Comparison of ENCODE assay signal across 11 cellular contexts in genomic region chr16:56401482-56401881, GRCh38. TPM values are rescaled to one million over a fixed set of nuclear protein-coding genes. Genes with fewer than 3 reads are reported as not detected.
A peak's percentile ranks its signal among the peaks of the same experiment; 100 is the strongest.
DNase-seq lines count a peak whose midpoint lies in the region; ATAC-seq and TF ChIP-seq lines count a peak whose summit lies in the region.
"Had no signal": no experiment of that assay in that cellular context is flagged by ENCODE, and none has a peak within 500 bp of the region (broad histone marks: within the 10 kb centered on the region; RNA-seq: fewer than 3 reads in every experiment).

No MANE protein-coding gene starts in this region.

- DNase-seq in activated naive CD8-positive, alpha-beta T cell treated with anti-CD3 and anti-CD28 coated beads, Interleukin-2, amount 50 U/mL, for 24 hours: no peak
- no peak for DNase-seq in activated naive CD8-positive, alpha-beta T cell treated with anti-CD3 and anti-CD28 coated beads for 36 hours
- DNase-seq in NCI-H2171 treated with DMSO at 0.1 percent for 48 hours (lab: John Stamatoyannopoulos, UW): peak; percentile 91
- peak; percentile 9 to 18 for DNase-seq in erythroblast (lab: John Stamatoyannopoulos, UW)
- DNase-seq in upper lobe of left lung: no peak
- no peak for DNase-seq in T1000 (lab: John Stamatoyannopoulos, UW)
- no peak for DNase-seq in body of pancreas
- DNase-seq in cerebellum (ENCODE audit: low spot score): no peak
- DNase-seq: activated CD4-positive, alpha-beta T cell treated with anti-CD3 and anti-CD28 coated beads, Interleukin-2, amount 50 U/mL, for 1 hour; DMS153; occipital lobe had no signal

- no peak for TF ChIP-seq EP300 in upper lobe of left lung (IDR thresholded peaks at IDR 0.05)

- H3K36me3 ChIP-seq in upper lobe of left lung (peaks cover 5 to 62% (median 39%) of the 10 kb centered on the region in 4 donors), body of pancreas (replicated peaks in 1 of 2; ENCODE audit: insufficient read depth in 1 of 2, low read depth in 2 of 2) (peaks cover 0 to 24% of the 10 kb centered on the region in 2 donors)

- no peaks in the 10 kb centered on the region for H3K9me3 ChIP-seq in upper lobe of left lung
- no peaks in the 10 kb centered on the region for H3K9me3 ChIP-seq in body of pancreas

- H3K4me3 ChIP-seq in upper lobe of left lung: no peak overlapping the region
- no peak overlapping the region for H3K4me3 ChIP-seq in body of pancreas

- H3K9me3 Mint-ChIP-seq in activated naive CD8-positive, alpha-beta T cell treated with anti-CD3 and anti-CD28 coated beads, Interleukin-2, amount 50 U/mL, for 24 hours: no peaks in the 10 kb centered on the region
- H3K9me3 Mint-ChIP-seq in activated naive CD8-positive, alpha-beta T cell treated with anti-CD3 and anti-CD28 coated beads for 36 hours: peaks cover 1% of the 10 kb centered on the region

- H3K27me3 Mint-ChIP-seq in activated naive CD8-positive, alpha-beta T cell treated with anti-CD3 and anti-CD28 coated beads, Interleukin-2, amount 50 U/mL, for 24 hours: no peaks in the 10 kb centered on the region
- no peaks in the 10 kb centered on the region for H3K27me3 Mint-ChIP-seq in activated naive CD8-positive, alpha-beta T cell treated with anti-CD3 and anti-CD28 coated beads for 36 hours

- no peak overlapping the region for H3K4me3 Mint-ChIP-seq in activated naive CD8-positive, alpha-beta T cell treated with anti-CD3 and anti-CD28 coated beads, Interleukin-2, amount 50 U/mL, for 24 hours
- H3K4me3 Mint-ChIP-seq in activated naive CD8-positive, alpha-beta T cell treated with anti-CD3 and anti-CD28 coated beads for 36 hours: no peak overlapping the region

- TF ChIP-seq CTCF in upper lobe of left lung (IDR thresholded peaks at IDR 0.05) (peak in 1 of 6 experiments; percentile 49), body of pancreas (IDR thresholded peaks at IDR 0.05) (peak in 1 of 7 experiments; percentile 12)

- 85 to 93% methylated on average over 4 to 5 of the region's 5 CpGs for WGBS in upper lobe of left lung, 2 donors
- 83 to 90% methylated on average over 5 of the region's 5 CpGs for WGBS in body of pancreas, 2 donors

- H3K27me3 ChIP-seq in upper lobe of left lung: no peaks in the 10 kb centered on the region
- H3K27me3 ChIP-seq in body of pancreas: no peaks in the 10 kb centered on the region

- H3K27ac ChIP-seq in upper lobe of left lung (no peak overlapping the region), body of pancreas (no peak overlapping the region)

- no peak overlapping the region for H3K27ac Mint-ChIP-seq in activated naive CD8-positive, alpha-beta T cell treated with anti-CD3 and anti-CD28 coated beads, Interleukin-2, amount 50 U/mL, for 24 hours
- no peak overlapping the region for H3K27ac Mint-ChIP-seq in activated naive CD8-positive, alpha-beta T cell treated with anti-CD3 and anti-CD28 coated beads for 36 hours

- peaks cover 39% of the 10 kb centered on the region for H3K36me3 Mint-ChIP-seq in activated naive CD8-positive, alpha-beta T cell treated with anti-CD3 and anti-CD28 coated beads, Interleukin-2, amount 50 U/mL, for 24 hours (ENCODE audit: low read depth)
- peaks cover 19% of the 10 kb centered on the region for H3K36me3 Mint-ChIP-seq in activated naive CD8-positive, alpha-beta T cell treated with anti-CD3 and anti-CD28 coated beads for 36 hours

- peak; percentile 52 for ATAC-seq in activated naive CD8-positive, alpha-beta T cell treated with anti-CD3 and anti-CD28 coated beads, Interleukin-2, amount 50 U/mL, for 24 hours
- ATAC-seq in upper lobe of left lung (ENCODE audit: low FRiP score in 2 of 2) (peak; percentile 43 to 44), body of pancreas (no peak)

- TF ChIP-seq POLR2A in erythroblast (IDR thresholded peaks at IDR 0.05; ENCODE audit: low read length) (no peak), upper lobe of left lung (IDR thresholded peaks at IDR 0.05) (no peak), body of pancreas (IDR thresholded peaks at IDR 0.05) (no peak)

- H3K4me1 Mint-ChIP-seq in activated naive CD8-positive, alpha-beta T cell treated with anti-CD3 and anti-CD28 coated beads, Interleukin-2, amount 50 U/mL, for 24 hours: no peaks in the 10 kb centered on the region
- H3K4me1 Mint-ChIP-seq in activated naive CD8-positive, alpha-beta T cell treated with anti-CD3 and anti-CD28 coated beads for 36 hours: peaks cover 4% of the 10 kb centered on the region

- H3K4me1 ChIP-seq in upper lobe of left lung (peaks cover 0 to 10% (median 2%) of the 10 kb centered on the region in 4 donors), body of pancreas (no peaks in the 10 kb centered on the region)

- intact Hi-C loops in body of pancreas (cut with DNase I): no loop called here

RNA-seq across cellular contexts. Expression of gene AMFR, which starts 23.9 kb away (rescaled TPM):
- 10 to 100 TPM; 45.0 to 45.1 TPM for total RNA-seq in activated naive CD8-positive, alpha-beta T cell treated with anti-CD3 and anti-CD28 coated beads for 36 hours
- total RNA-seq in upper lobe of left lung (100 to 1,000 TPM in 3 of 6 donors, 10 to 100 TPM in 3; 67.1 to 344 (median 98.0) TPM), body of pancreas (100 to 1,000 TPM in 1 of 2 donors, 10 to 100 TPM in 1; 87.7 to 130 TPM), cerebellum (126 TPM)

RNA-seq across cellular contexts. Expression of gene NUDT21, which starts 49.6 kb away (rescaled TPM):
- 100 to 1,000 TPM; 319 to 323 TPM for total RNA-seq in activated naive CD8-positive, alpha-beta T cell treated with anti-CD3 and anti-CD28 coated beads for 36 hours
- 10 to 100 TPM; 28.3 to 88.2 (median 51.7) TPM for total RNA-seq in upper lobe of left lung
- total RNA-seq in body of pancreas: 10 to 100 TPM in 1 of 2 donors, 1 to 10 TPM in 1; 9.2 to 24.6 TPM
- 159 TPM for total RNA-seq in cerebellum

RNA-seq across cellular contexts. Expression of gene OGFOD1, which starts 49.9 kb away (rescaled TPM):
- 10 to 100 TPM; 76.6 to 78.5 TPM for total RNA-seq in activated naive CD8-positive, alpha-beta T cell treated with anti-CD3 and anti-CD28 coated beads for 36 hours
- total RNA-seq in upper lobe of left lung: 10 to 100 TPM; 19.8 to 72.3 (median 29.7) TPM
- 10 to 100 TPM in 1 of 2 donors, 1 to 10 TPM in 1; 6.6 to 15.6 TPM for total RNA-seq in body of pancreas
- total RNA-seq in cerebellum: 24.8 TPM

Comparison
In these comparisons a context has a peak if more than half of its experiments do, and no peak if none do; other contexts are left out.
1. DNase-seq: peak in NCI-H2171 treated with DMSO at 0.1 percent for 48 hours (single experiment) and erythroblast (2 of 2); none in activated naive CD8-positive, alpha-beta T cell treated with anti-CD3 and anti-CD28 coated beads, Interleukin-2, amount 50 U/mL, for 24 hours (single experiment), activated naive CD8-positive, alpha-beta T cell treated with anti-CD3 and anti-CD28 coated beads for 36 hours (single experiment), upper lobe of left lung (0 of 2), T1000 (single experiment), body of pancreas (0 of 4) and cerebellum (single experiment).